In genomic region chr15:63626955-63627354, GRCh38 we compare ENCODE assay signal across 16 cellular contexts. TPM values are rescaled to one million over a fixed set of nuclear protein-coding genes. Genes with fewer than 3 reads are reported as not detected.
DNase-seq lines count a peak whose midpoint lies in the region; ATAC-seq lines count a peak whose summit lies in the region.
"Had no signal": no experiment of that assay in that cellular context is flagged by ENCODE, and none has a peak within 500 bp of the region (broad histone marks: within the 10 kb centered on the region; RNA-seq: fewer than 3 reads in every experiment).

No MANE protein-coding gene starts in this region.

- POLR2A ChIA-PET in activated CD4-positive, alpha-beta memory T cell treated with anti-CD3 and anti-CD28 coated beads for 36 hours (lab: Charles Lee): no interaction called here
- POLR2A ChIA-PET in activated CD4-positive, alpha-beta memory T cell treated with anti-CD3 and anti-CD28 coated beads, Interleukin-2, amount 10 ng/mL, durations not matched to agents 7 days and 5 days (lab: Charles Lee): no interaction called here

- H3K4me1 Mint-ChIP-seq in activated CD4-positive, alpha-beta memory T cell treated with anti-CD3 and anti-CD28 coated beads for 36 hours (ENCODE audit: low read depth): no peaks in the 10 kb centered on the region
- H3K4me1 Mint-ChIP-seq in activated CD4-positive, alpha-beta memory T cell treated with anti-CD3 and anti-CD28 coated beads, Interleukin-2, amount 10 ng/mL, durations not matched to agents 7 days and 5 days: no peaks in the 10 kb centered on the region
- H3K4me1 Mint-ChIP-seq in memory B cell: peaks cover 5% of the 10 kb centered on the region

- DNase-seq in activated CD4-positive, alpha-beta memory T cell treated with anti-CD3 and anti-CD28 coated beads for 36 hours: no peak
- DNase-seq in activated CD4-positive, alpha-beta memory T cell treated with anti-CD3 and anti-CD28 coated beads, Interleukin-2, amount 10 ng/mL, durations not matched to agents 7 days and 5 days: no peak
- no peak for DNase-seq in memory B cell (ENCODE audit: low spot score in 2 of 2)
- no peak for DNase-seq in H4 (ENCODE audit: low spot score)
- no peak for DNase-seq in NCI-H748 (lab: John Stamatoyannopoulos, UW; ENCODE audit: unreplicated experiment)
- DNase-seq: CD8-positive, alpha-beta T cell; glutamatergic neuron; NCI-H146; PC-9; right cardiac atrium had no signal

- CTCF ChIA-PET in activated CD4-positive, alpha-beta memory T cell treated with anti-CD3 and anti-CD28 coated beads for 36 hours (lab: Charles Lee): interaction anchor here (0.7 to 2.1 kb wide), 6 partner anchors 8 to 440 kb away, joined by 3 to 7 read pairs (median 3); no protein-coding TSS in a partner anchor
- CTCF ChIA-PET in activated CD4-positive, alpha-beta memory T cell treated with anti-CD3 and anti-CD28 coated beads, Interleukin-2, amount 10 ng/mL, durations not matched to agents 7 days and 5 days (lab: Charles Lee): interaction anchor here (0.8 to 1.2 kb wide), 4 partner anchors 14 to 441 kb away, joined by 3 to 5 read pairs (median 3); no protein-coding TSS in a partner anchor

- intact Hi-C loops in activated CD4-positive, alpha-beta memory T cell treated with anti-CD3 and anti-CD28 coated beads for 36 hours (cut with micrococcal nuclease): no loop called here

- peak; percentile 75 for ATAC-seq in GM19463 (IDR thresholded peaks at IDR 0.05; ENCODE audit: unreplicated experiment)
- ATAC-seq in HG03064 (IDR thresholded peaks at IDR 0.05; ENCODE audit: low read depth, unreplicated experiment): peak; percentile 69
- ATAC-seq in memory B cell (ENCODE audit: low read depth): no peak
- no peak for ATAC-seq in HG03139 (IDR thresholded peaks at IDR 0.05; ENCODE audit: unreplicated experiment)
- ATAC-seq: CD8-positive, alpha-beta T cell; right cardiac atrium; SK-N-SH treated with all-trans-retinoic acid at 6 μM for 48 hours had no signal

- H3K36me3 Mint-ChIP-seq in activated CD4-positive, alpha-beta memory T cell treated with anti-CD3 and anti-CD28 coated beads for 36 hours: peaks cover 44% of the 10 kb centered on the region
- H3K36me3 Mint-ChIP-seq in activated CD4-positive, alpha-beta memory T cell treated with anti-CD3 and anti-CD28 coated beads, Interleukin-2, amount 10 ng/mL, durations not matched to agents 7 days and 5 days (ENCODE audit: low read depth): peaks cover 71% of the 10 kb centered on the region
- peaks cover 39% of the 10 kb centered on the region for H3K36me3 Mint-ChIP-seq in memory B cell

- H3K9me3 Mint-ChIP-seq in activated CD4-positive, alpha-beta memory T cell treated with anti-CD3 and anti-CD28 coated beads for 36 hours: no peaks in the 10 kb centered on the region
- H3K9me3 Mint-ChIP-seq in activated CD4-positive, alpha-beta memory T cell treated with anti-CD3 and anti-CD28 coated beads, Interleukin-2, amount 10 ng/mL, durations not matched to agents 7 days and 5 days: no peaks in the 10 kb centered on the region
- H3K9me3 Mint-ChIP-seq in memory B cell: no peaks in the 10 kb centered on the region
- H3K9me3 Mint-ChIP-seq: CD8-positive, alpha-beta T cell had no signal

- H3K4me3 Mint-ChIP-seq in activated CD4-positive, alpha-beta memory T cell treated with anti-CD3 and anti-CD28 coated beads for 36 hours: no peak overlapping the region
- H3K4me3 Mint-ChIP-seq in activated CD4-positive, alpha-beta memory T cell treated with anti-CD3 and anti-CD28 coated beads, Interleukin-2, amount 10 ng/mL, durations not matched to agents 7 days and 5 days: no peak overlapping the region
- no peak overlapping the region for H3K4me3 Mint-ChIP-seq in memory B cell
- H3K4me3 Mint-ChIP-seq: CD8-positive, alpha-beta T cell had no signal

- H3K27ac Mint-ChIP-seq in activated CD4-positive, alpha-beta memory T cell treated with anti-CD3 and anti-CD28 coated beads for 36 hours: peak overlapping the region; percentile 18
- H3K27ac Mint-ChIP-seq in activated CD4-positive, alpha-beta memory T cell treated with anti-CD3 and anti-CD28 coated beads, Interleukin-2, amount 10 ng/mL, durations not matched to agents 7 days and 5 days: no peak overlapping the region
- peak overlapping the region; percentile 74 for H3K27ac Mint-ChIP-seq in memory B cell
- H3K27ac Mint-ChIP-seq: CD8-positive, alpha-beta T cell had no signal

- no peaks in the 10 kb centered on the region for H3K27me3 Mint-ChIP-seq in activated CD4-positive, alpha-beta memory T cell treated with anti-CD3 and anti-CD28 coated beads for 36 hours
- no peaks in the 10 kb centered on the region for H3K27me3 Mint-ChIP-seq in activated CD4-positive, alpha-beta memory T cell treated with anti-CD3 and anti-CD28 coated beads, Interleukin-2, amount 10 ng/mL, durations not matched to agents 7 days and 5 days
- H3K27me3 Mint-ChIP-seq in memory B cell: no peaks in the 10 kb centered on the region

RNA-seq across cellular contexts. Expression of gene FBXL22, which starts 29.8 kb away (rescaled TPM):
- under 1 TPM; 0.48 to 0.74 TPM for total RNA-seq in activated CD4-positive, alpha-beta memory T cell treated with anti-CD3 and anti-CD28 coated beads for 36 hours
- 1 to 10 TPM in 1 of 2 experiments, under 1 TPM in 1; 0.28 to 1.0 TPM for total RNA-seq in activated CD4-positive, alpha-beta memory T cell treated with anti-CD3 and anti-CD28 coated beads, Interleukin-2, amount 10 ng/mL, durations not matched to agents 7 days and 5 days
- total RNA-seq in H4 (2014; rRNA removed; shearing (Covaris generic)): not detected in 2 replicates
- total RNA-seq: A172, NCI-H460 had no signal

Comparison
In these comparisons a context has a peak if more than half of its experiments do, and no peak if none do; other contexts are left out.
1. ATAC-seq: peak in GM19463 (single experiment) and HG03064 (single experiment); none in memory B cell (single experiment) and HG03139 (single experiment).